Comparison of ENCODE assay signal across 8 cellular contexts in genomic region chr3:194137314-194138097, GRCh38. TPM values are rescaled to one million over a fixed set of nuclear protein-coding genes. Genes with fewer than 3 reads are reported as not detected.
DNase-seq lines count a peak whose midpoint lies in the region; ATAC-seq, FAIRE-seq and TF ChIP-seq lines count a peak whose summit lies in the region.

No MANE protein-coding gene starts in this region.

- peak; percentile 9 to 61 (median 41) for DNase-seq in CD8-positive, alpha-beta memory T cell
- DNase-seq in RCC 7860 (ENCODE audit: low spot score) (peak; percentile 76), cardiac septum (ENCODE audit: low spot score) (peak; percentile 82), progenitor cell of endocrine pancreas (ENCODE audit: low spot score, unreplicated experiment) (peak; percentile 49), dedifferentiated amniotic fluid mesenchymal stem cell (ENCODE audit: extremely low spot score) (no peak)
- peak; percentile 37 to 73 for DNase-seq in activated naive CD4-positive, alpha-beta T cell treated with anti-CD3 and anti-CD28 coated beads, Interleukin-2, amount 50 U/mL, for 72 hours (ENCODE audit: low spot score in 2 of 2)

- CTCF ChIA-PET in CD8-positive, alpha-beta memory T cell (lab: Charles Lee), result interaction anchor here (1.3 to 1.4 kb wide), 2 partner anchors 178 to 356 kb away, joined by 4 read pairs; no protein-coding TSS in a partner anchor

- peaks cover 35 to 57% (median 48%) of the 10 kb centered on the region in 3 donors for H3K4me1 Mint-ChIP-seq in CD8-positive, alpha-beta memory T cell
- H3K4me1 Mint-ChIP-seq in progenitor cell of endocrine pancreas (ENCODE audit: low read depth), result peaks cover 39% of the 10 kb centered on the region

- peaks cover 0 to 4% (median 0%) of the 10 kb centered on the region in 5 donors for H3K9me3 Mint-ChIP-seq in CD8-positive, alpha-beta memory T cell
- no peaks in the 10 kb centered on the region for H3K9me3 Mint-ChIP-seq in activated naive CD4-positive, alpha-beta T cell treated with anti-CD3 and anti-CD28 coated beads, Interleukin-2, amount 50 U/mL, for 72 hours
- H3K9me3 Mint-ChIP-seq in progenitor cell of endocrine pancreas (ENCODE audit: low read depth), result no peaks in the 10 kb centered on the region

- H3K27ac ChIP-seq in CD8-positive, alpha-beta memory T cell (ENCODE audit: low read depth, low read length), result peak overlapping the region; percentile 47

- POLR2A ChIA-PET in CD8-positive, alpha-beta memory T cell (lab: Charles Lee), result no interaction called here

- peak overlapping the region; percentile 57 for H3K4me3 ChIP-seq in CD8-positive, alpha-beta memory T cell (ENCODE audit: low read length)

- H3K36me3 ChIP-seq in CD8-positive, alpha-beta memory T cell (ENCODE audit: insufficient read depth, low read length), result no peaks in the 10 kb centered on the region

- ATAC-seq in GM19035 (IDR thresholded peaks at IDR 0.05; ENCODE audit: unreplicated experiment), result peak; percentile 50
- ATAC-seq in HG03442 (IDR thresholded peaks at IDR 0.05; ENCODE audit: unreplicated experiment), result peak; percentile 32
- peak; percentile 15 to 21 for ATAC-seq in activated naive CD4-positive, alpha-beta T cell treated with anti-CD3 and anti-CD28 coated beads, Interleukin-2, amount 50 U/mL, for 72 hours

- intact Hi-C loops in cardiac septum (cut with DNase I), result loop anchor here (2.0 to 5.0 kb wide), 5 partner anchors 133 to 357 kb away; no protein-coding TSS in a partner anchor

- H3K4me3 Mint-ChIP-seq in CD8-positive, alpha-beta memory T cell, result peak overlapping the region; percentile 49 to 81 (median 77)
- H3K4me3 Mint-ChIP-seq in progenitor cell of endocrine pancreas (ENCODE audit: low read depth), result peak overlapping the region; percentile 96

- TF ChIP-seq CTCF in progenitor cell of endocrine pancreas (IDR thresholded peaks at IDR 0.05; ENCODE audit: unreplicated experiment), result peak; percentile 57

- H3K4me1 ChIP-seq in CD8-positive, alpha-beta memory T cell (ENCODE audit: insufficient read depth, low read length), result peaks cover 40% of the 10 kb centered on the region

- no peaks in the 10 kb centered on the region for H3K36me3 Mint-ChIP-seq in CD8-positive, alpha-beta memory T cell
- H3K36me3 Mint-ChIP-seq in activated naive CD4-positive, alpha-beta T cell treated with anti-CD3 and anti-CD28 coated beads, Interleukin-2, amount 50 U/mL, for 72 hours, result peaks cover 0 to 9% of the 10 kb centered on the region in 2 donors
- peaks cover 19% of the 10 kb centered on the region for H3K36me3 Mint-ChIP-seq in progenitor cell of endocrine pancreas (ENCODE audit: insufficient read depth)

- H3K27me3 Mint-ChIP-seq in CD8-positive, alpha-beta memory T cell, result peaks cover 57 to 74% of the 10 kb centered on the region in 2 donors
- H3K27me3 Mint-ChIP-seq in progenitor cell of endocrine pancreas, result no peaks in the 10 kb centered on the region

- peak overlapping the region in 6 of 8 donors; percentile 5 to 86 (median 82) for H3K27ac Mint-ChIP-seq in CD8-positive, alpha-beta memory T cell
- H3K27ac Mint-ChIP-seq in activated naive CD4-positive, alpha-beta T cell treated with anti-CD3 and anti-CD28 coated beads, Interleukin-2, amount 50 U/mL, for 72 hours, result peak overlapping the region in 1 of 2 donors; percentile 27
- H3K27ac Mint-ChIP-seq in progenitor cell of endocrine pancreas, result peak overlapping the region; percentile 94

- no peak for FAIRE-seq in RCC 7860 (lab: Jason Lieb, UNC)

- no peaks in the 10 kb centered on the region for H3K9me3 ChIP-seq in CD8-positive, alpha-beta memory T cell (ENCODE audit: low read length)

- H3K27me3 ChIP-seq in CD8-positive, alpha-beta memory T cell (ENCODE audit: insufficient read depth, low read length, poor library complexity, severe bottlenecking), result peaks cover 23% of the 10 kb centered on the region

RNA-seq across cellular contexts. Expression of gene HES1, which starts 1.6 kb away (rescaled TPM):
- total RNA-seq in CD8-positive, alpha-beta memory T cell, result not detected
- polyA plus RNA-seq in CD8-positive, alpha-beta memory T cell, result not detected
- 1 to 10 TPM in 1 of 2 donors, not detected in 1; 2.5 TPM for total RNA-seq in activated naive CD4-positive, alpha-beta T cell treated with anti-CD3 and anti-CD28 coated beads, Interleukin-2, amount 50 U/mL, for 72 hours
- total RNA-seq in cardiac septum (24.4 TPM), progenitor cell of endocrine pancreas (129 and 142 TPM in 2 replicates)
